8 cellular contexts compared by ENCODE assay signal in the genomic region with DNA sequence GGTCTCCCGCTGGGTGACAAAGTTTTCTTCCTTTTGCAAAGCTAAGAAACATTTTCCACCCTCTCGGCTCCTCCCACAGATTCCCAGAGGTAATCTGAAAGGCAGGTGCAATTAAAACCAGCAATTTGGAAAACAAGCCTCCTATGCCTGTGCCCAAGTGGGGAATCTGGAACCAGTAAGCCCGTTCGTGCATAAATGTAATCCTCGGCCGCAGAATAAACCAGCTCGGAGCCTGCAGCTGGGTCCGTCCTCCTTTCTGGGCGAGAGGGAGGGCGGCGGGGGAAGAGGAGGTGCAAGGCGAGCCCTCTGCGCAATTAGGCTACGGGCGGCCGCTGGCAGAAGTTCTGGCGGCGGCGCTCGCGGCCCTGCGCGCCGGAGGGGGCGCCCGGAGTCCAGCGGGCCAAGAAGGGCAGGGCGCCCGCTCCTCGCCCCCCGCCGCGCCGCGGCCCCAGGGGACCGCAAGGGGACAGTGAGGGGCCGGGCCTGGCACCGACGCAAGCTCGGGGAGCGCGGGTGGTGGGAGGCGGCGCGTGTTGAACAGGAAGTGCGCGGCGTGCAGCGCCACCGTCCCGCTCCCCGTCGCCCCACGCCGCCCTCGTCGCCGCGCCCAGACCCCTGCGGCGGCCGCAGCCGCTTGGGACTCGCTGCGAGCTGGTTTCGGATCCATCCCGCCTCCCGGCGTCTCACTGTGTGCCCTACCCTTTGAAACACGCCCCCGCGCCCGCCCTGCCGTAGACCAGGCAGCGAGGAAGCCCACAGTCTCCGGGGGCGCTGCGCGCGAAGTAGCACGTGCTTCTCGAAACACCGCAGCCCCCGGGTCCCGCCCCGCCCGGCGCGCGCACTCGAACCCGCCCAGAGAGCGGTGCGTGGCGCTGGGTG. TPM values are rescaled to one million over a fixed set of nuclear protein-coding genes. Genes with fewer than 3 reads are reported as not detected.
DNase-seq lines count a peak whose midpoint lies in the region.

PRKAG2 (minus strand) TSS at position 217 of the 879 bp plus-strand sequence. CDS start 495 bp downstream, outside the sequence.

- peak; percentile 73 for DNase-seq in Daoy (ENCODE audit: low read depth)
- DNase-seq in H4 (ENCODE audit: low spot score): peak; percentile 38
- DNase-seq in NCI-H1092 treated with DMSO at 0.1 percent for 48 hours (lab: John Stamatoyannopoulos, UW): peak; percentile 80
- DNase-seq in activated CD4-positive, CD25-positive, alpha-beta regulatory T cell treated with anti-CD3 and anti-CD28 coated beads, Interleukin-2, amount 50 U/mL, for 72 hours: peak; percentile 69
- peak; percentile 38 for DNase-seq in cerebellum (ENCODE audit: low spot score)
- peak; percentile 81 for DNase-seq in left kidney (ENCODE audit: low read depth, low spot score)
- peak; percentile 64 for DNase-seq in stimulated activated CD4-positive, alpha-beta T cell treated with anti-CD3 and anti-CD28 coated beads, Interleukin-1b, Interleukin-23, amount 100 ng/mL, for 48 hours
- no peak for DNase-seq in GOT3 (lab: John Stamatoyannopoulos, UW)

RNA-seq across cellular contexts. Expression of gene PRKAG2, which starts in this region (rescaled TPM):
- 13.9 and 20.9 TPM in 2 replicates for total RNA-seq in Daoy (2014; rRNA removed; shearing (Covaris generic))
- 7.3 and 11.3 TPM in 2 replicates for total RNA-seq in H4 (2014; rRNA removed; shearing (Covaris generic))
- 29.1 TPM for total RNA-seq in cerebellum
